ENCODE assay signal across 28 cellular contexts in the genomic region with DNA sequence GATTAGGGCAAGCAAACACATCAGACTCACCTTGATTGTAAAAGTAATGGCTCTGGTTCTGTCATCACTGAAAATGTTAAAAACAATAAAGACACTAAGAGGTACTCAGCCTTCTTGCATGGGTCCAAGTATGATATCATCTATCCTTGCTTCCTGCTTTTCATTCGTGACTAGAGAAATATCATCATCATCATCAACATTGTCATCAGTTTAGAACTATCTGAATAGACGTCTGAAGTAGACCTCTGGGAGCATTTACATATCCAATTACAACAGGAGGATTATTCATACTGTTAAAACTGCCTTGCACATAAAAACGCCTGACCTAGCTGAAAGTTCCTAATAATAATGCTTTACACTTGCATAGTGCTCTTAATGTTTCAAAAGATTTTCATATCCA. TPM values are rescaled to one million over a fixed set of nuclear protein-coding genes. Genes with fewer than 3 reads are reported as not detected.
"Had no signal": no experiment of that assay in that cellular context is flagged by ENCODE, and none has a peak within 500 bp of the region (broad histone marks: within the 10 kb centered on the region; RNA-seq: fewer than 3 reads in every experiment).

No MANE protein-coding gene starts in this region.

- H3K4me3 ChIP-seq: breast epithelium, colonic mucosa, MG63, SK-N-MC had no signal

- H3K4me3 Mint-ChIP-seq: activated B cell treated with CpG ODN at 0.5 μM for 24 hours; activated CD8-positive, alpha-beta T cell treated with anti-CD3 and anti-CD28 coated beads for 36 hours; activated naive CD4-positive, alpha-beta T cell treated with anti-CD3 and anti-CD28 coated beads, Interleukin-2, amount 50 U/mL, for 24 hours; activated T-cell treated with anti-CD3 and anti-CD28 coated beads, Interleukin-2, amount 50 U/mL, for 72 hours; T-cell had no signal

- H3K9me3 ChIP-seq: breast epithelium, colonic mucosa, MG63 had no signal

- H3K36me3 ChIP-seq: breast epithelium, colonic mucosa, MG63 had no signal

- ATAC-seq: activated CD8-positive, alpha-beta T cell treated with anti-CD3 and anti-CD28 coated beads for 36 hours; activated T-cell treated with anti-CD3 and anti-CD28 coated beads, Interleukin-2, amount 50 U/mL, for 72 hours; Panc1; Right ventricle myocardium inferior; T-cell had no signal

- H3K27ac ChIP-seq: breast epithelium, colonic mucosa, KMS-11, SK-N-MC had no signal

- H3K9me3 Mint-ChIP-seq: activated CD8-positive, alpha-beta T cell treated with anti-CD3 and anti-CD28 coated beads for 36 hours; activated naive CD4-positive, alpha-beta T cell treated with anti-CD3 and anti-CD28 coated beads, Interleukin-2, amount 50 U/mL, for 24 hours; activated T-cell treated with anti-CD3 and anti-CD28 coated beads, Interleukin-2, amount 50 U/mL, for 72 hours had no signal

- H3K4me1 ChIP-seq: breast epithelium, colonic mucosa had no signal

- H3K36me3 Mint-ChIP-seq: T-cell had no signal

- H3K27ac Mint-ChIP-seq: activated B cell treated with CpG ODN at 0.5 μM for 24 hours; activated CD8-positive, alpha-beta T cell treated with anti-CD3 and anti-CD28 coated beads for 36 hours; activated naive CD4-positive, alpha-beta T cell treated with anti-CD3 and anti-CD28 coated beads, Interleukin-2, amount 50 U/mL, for 24 hours; activated T-cell treated with anti-CD3 and anti-CD28 coated beads, Interleukin-2, amount 50 U/mL, for 72 hours; T-cell had no signal

- H3K4me1 Mint-ChIP-seq: activated B cell treated with CpG ODN at 0.5 μM for 24 hours; activated naive CD4-positive, alpha-beta T cell treated with anti-CD3 and anti-CD28 coated beads, Interleukin-2, amount 50 U/mL, for 24 hours; T-cell had no signal

- DNase-seq: activated B cell treated with CpG ODN at 0.5 μM for 24 hours; activated CD4-positive, alpha-beta T cell treated with anti-CD3 and anti-CD28 coated beads for 1 hour; activated CD4-positive, alpha-beta T cell treated with anti-CD3 and anti-CD28 coated beads, Interleukin-2, amount 50 U/mL, for 1 hour; activated CD8-positive, alpha-beta memory T cell treated with anti-CD3 and anti-CD28 coated beads, Interleukin-2, amount 50 U/mL, for 4 hours; activated CD8-positive, alpha-beta T cell treated with anti-CD3 and anti-CD28 coated beads for 36 hours; activated T-cell treated with anti-CD3 and anti-CD28 coated beads, Interleukin-2, amount 50 U/mL, for 72 hours; aorta; caudate nucleus; colonic mucosa; MG63; MV-4-11; NCI-H1092 treated with DMSO at 0.1 percent for 48 hours; NCI-H1417 treated with DMSO at 0.1 percent for 48 hours; NCI-H187; NCI-H2081; NCI-H510A treated with DMSO at 0.1 percent for 48 hours; NK-92 treated with Interleukin-12 subunit alpha and Interleukin-12 subunit beta, amount 100 ng/mL, for 24 hours; OCI-M1; RPMI8226; T-cell; T-helper 2 cell; T1000 had no signal

RNA-seq across cellular contexts. Expression of a gene that starts 9.8 kb away (rescaled TPM):
- total RNA-seq: activated B cell treated with CpG ODN at 0.5 μM for 24 hours had no signal
